ENCODE assay signal across 1 cellular context in the genomic region with DNA sequence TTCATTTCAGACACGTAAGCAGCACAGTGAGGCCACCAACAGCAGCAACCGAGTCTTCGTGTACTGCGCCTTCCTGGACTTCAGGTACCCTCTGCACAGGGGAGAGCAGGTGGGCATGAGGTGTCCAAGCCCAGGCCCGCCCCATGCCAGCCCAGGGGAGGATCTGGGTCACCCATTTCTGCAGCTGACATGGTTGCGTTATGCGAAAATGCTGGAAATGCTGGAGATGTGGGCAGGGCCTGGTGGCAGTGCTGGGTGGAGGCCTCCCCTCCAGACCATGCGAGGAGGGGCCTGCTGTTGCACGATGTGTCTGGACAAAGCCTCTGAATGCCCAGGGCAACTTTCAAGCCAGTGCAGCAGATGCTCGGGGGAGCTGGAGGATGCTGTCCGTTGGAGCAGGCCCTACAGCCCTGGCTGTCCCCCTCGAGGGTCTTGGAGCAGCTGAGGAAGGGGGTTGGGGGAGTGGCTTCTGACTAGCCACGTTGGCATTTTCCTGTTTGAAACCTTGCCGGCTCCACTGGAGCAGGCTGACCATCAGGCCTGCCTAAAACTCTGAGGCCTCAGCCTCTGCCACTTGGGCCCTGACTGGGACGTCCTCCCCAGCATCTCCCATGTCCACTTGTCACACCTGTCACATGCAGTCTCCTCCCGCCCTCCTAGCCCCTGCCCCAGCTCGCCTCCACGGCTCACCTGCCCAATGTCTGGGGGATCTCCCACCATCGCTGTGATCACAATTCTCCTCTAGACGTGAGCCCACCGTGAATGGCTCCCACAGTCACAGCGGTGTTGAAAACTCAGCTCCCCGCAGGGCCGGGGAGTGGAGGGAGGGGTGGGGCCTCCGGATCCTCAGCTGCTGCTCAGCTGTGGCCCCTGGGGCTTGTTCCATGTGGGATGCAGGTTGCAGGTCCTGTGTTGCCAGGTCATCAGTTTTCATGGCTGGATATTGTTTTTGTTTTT.
TF ChIP-seq lines count a peak whose summit lies in the region.

No MANE protein-coding gene starts in this region.

TF ChIP-seq in H1, 55 proteins besides CTCF, POLR2A, EP300 and RAD21:
- TF ChIP-seq USF2 (IDR thresholded peaks at IDR 0.05; ENCODE audit: low read length) (no peak), TAF7 (optimal IDR thresholded peaks at IDR 0.05; ENCODE audit: borderline replicate concordance, low read depth, low read length) (no peak), CEBPB (IDR thresholded peaks at IDR 0.05; ENCODE audit: low read depth, low read length) (no peak), HDAC6 (IDR thresholded peaks at IDR 0.05; ENCODE audit: low read depth, low read length) (no peak), TBP (IDR thresholded peaks at IDR 0.05; ENCODE audit: low read depth, low read length) (no peak), MAX (IDR thresholded peaks at IDR 0.05) (no peak), CHD7 (IDR thresholded peaks at IDR 0.05; ENCODE audit: insufficient replicate concordance, low read length) (no peak), RXRA (IDR thresholded peaks at IDR 0.05; ENCODE audit: insufficient read depth, low read depth, low read length) (no peak)
